24 cellular contexts compared by ENCODE assay signal in genomic region chr5:2919310-2920018, GRCh38.
"Had no signal": no experiment of that assay in that cellular context is flagged by ENCODE, and none has a peak within 500 bp of the region (broad histone marks: within the 10 kb centered on the region; RNA-seq: fewer than 3 reads in every experiment).

No MANE protein-coding gene starts in this region.

- FAIRE-seq: islet of Langerhans, TTC549 had no signal

- H3K4me3 Mint-ChIP-seq: activated CD4-positive, alpha-beta memory T cell treated with anti-CD3 and anti-CD28 coated beads, Interleukin-2, amount 10 ng/mL, durations not matched to agents 7 days and 5 days; activated CD4-positive, alpha-beta T cell treated with anti-CD3 and anti-CD28 coated beads, Interleukin-2, amount 10 ng/mL, durations not matched to agents 7 days and 5 days; activated naive CD4-positive, alpha-beta T cell treated with anti-CD3 and anti-CD28 coated beads, Interleukin-2, amount 50 U/mL, for 24 hours; activated naive CD8-positive, alpha-beta T cell treated with anti-CD3 and anti-CD28 coated beads, Interleukin-2, amount 50 U/mL, for 24 hours; activated T-cell treated with anti-CD3 and anti-CD28 coated beads, Interleukin-2, amount 50 U/mL, for 24 hours; naive thymus-derived CD4-positive, alpha-beta T cell; neural progenitor cell; stimulated activated naive CD8-positive, alpha-beta T cell treated with anti-CD3 and anti-CD28 coated beads, Interleukin-15, Interleukin-2, amounts not matched to agents 100 ng/mL and 50 ng/mL, for 24 hours had no signal

- H3K4me1 Mint-ChIP-seq: activated CD4-positive, alpha-beta memory T cell treated with anti-CD3 and anti-CD28 coated beads, Interleukin-2, amount 10 ng/mL, durations not matched to agents 7 days and 5 days; activated CD4-positive, alpha-beta T cell treated with anti-CD3 and anti-CD28 coated beads, Interleukin-2, amount 10 ng/mL, durations not matched to agents 7 days and 5 days; activated naive CD4-positive, alpha-beta T cell treated with anti-CD3 and anti-CD28 coated beads, Interleukin-2, amount 50 U/mL, for 24 hours; activated naive CD8-positive, alpha-beta T cell treated with anti-CD3 and anti-CD28 coated beads, Interleukin-2, amount 50 U/mL, for 24 hours; naive thymus-derived CD4-positive, alpha-beta T cell had no signal

- H3K27me3 Mint-ChIP-seq: activated CD4-positive, alpha-beta memory T cell treated with anti-CD3 and anti-CD28 coated beads, Interleukin-2, amount 10 ng/mL, durations not matched to agents 7 days and 5 days; activated CD4-positive, alpha-beta T cell treated with anti-CD3 and anti-CD28 coated beads, Interleukin-2, amount 10 ng/mL, durations not matched to agents 7 days and 5 days; activated naive CD8-positive, alpha-beta T cell treated with anti-CD3 and anti-CD28 coated beads, Interleukin-2, amount 50 U/mL, for 24 hours; activated T-cell treated with anti-CD3 and anti-CD28 coated beads, Interleukin-2, amount 50 U/mL, for 24 hours; stimulated activated naive CD8-positive, alpha-beta T cell treated with anti-CD3 and anti-CD28 coated beads, Interleukin-15, Interleukin-2, amounts not matched to agents 100 ng/mL and 50 ng/mL, for 24 hours had no signal

- H3K27ac Mint-ChIP-seq: activated CD4-positive, alpha-beta memory T cell treated with anti-CD3 and anti-CD28 coated beads, Interleukin-2, amount 10 ng/mL, durations not matched to agents 7 days and 5 days; activated CD4-positive, alpha-beta T cell treated with anti-CD3 and anti-CD28 coated beads, Interleukin-2, amount 10 ng/mL, durations not matched to agents 7 days and 5 days; activated naive CD4-positive, alpha-beta T cell treated with anti-CD3 and anti-CD28 coated beads, Interleukin-2, amount 50 U/mL, for 24 hours; activated naive CD8-positive, alpha-beta T cell treated with anti-CD3 and anti-CD28 coated beads, Interleukin-2, amount 50 U/mL, for 24 hours; activated T-cell treated with anti-CD3 and anti-CD28 coated beads, Interleukin-2, amount 50 U/mL, for 24 hours; naive thymus-derived CD4-positive, alpha-beta T cell; neural progenitor cell; progenitor cell of endocrine pancreas; stimulated activated naive CD8-positive, alpha-beta T cell treated with anti-CD3 and anti-CD28 coated beads, Interleukin-15, Interleukin-2, amounts not matched to agents 100 ng/mL and 50 ng/mL, for 24 hours had no signal

- H3K36me3 Mint-ChIP-seq: activated naive CD4-positive, alpha-beta T cell treated with anti-CD3 and anti-CD28 coated beads, Interleukin-2, amount 50 U/mL, for 24 hours; naive thymus-derived CD4-positive, alpha-beta T cell; neural progenitor cell had no signal

- DNase-seq: activated CD4-positive, alpha-beta memory T cell treated with anti-CD3 and anti-CD28 coated beads, Interleukin-2, amount 10 ng/mL, durations not matched to agents 7 days and 5 days; activated CD4-positive, alpha-beta T cell treated with anti-CD3 and anti-CD28 coated beads, Interleukin-2, amount 10 ng/mL, durations not matched to agents 7 days and 5 days; activated CD8-positive, alpha-beta memory T cell treated with anti-CD3 and anti-CD28 coated beads, Interleukin-2, amount 50 U/mL, for 48 hours; activated naive CD8-positive, alpha-beta T cell treated with anti-CD3 and anti-CD28 coated beads, Interleukin-2, amount 50 U/mL, for 24 hours; activated T-cell treated with anti-CD3 and anti-CD28 coated beads, Interleukin-2, amount 50 U/mL, for 24 hours; amygdala; central memory CD4-positive, alpha-beta T cell; dermis blood vessel endothelial cell; effector CD4-positive, alpha-beta T cell; foreskin keratinocyte; left cardiac atrium; left ventricle myocardium superior; midbrain; naive thymus-derived CD4-positive, alpha-beta T cell; right lobe of liver; stimulated activated CD4-positive, alpha-beta T cell treated with anti-CD3 and anti-CD28 coated beads, Interleukin-2, amount 100 ng/mL, for 48 hours; trophoblast cell; WERI-Rb-1 had no signal
